In genomic region chr16:82108101-82108500, GRCh38 we compare ENCODE assay signal across 17 cellular contexts.
DNase-seq lines count a peak whose midpoint lies in the region; ATAC-seq and TF ChIP-seq lines count a peak whose summit lies in the region.
"Had no signal": no experiment of that assay in that cellular context is flagged by ENCODE, and none has a peak within 500 bp of the region (broad histone marks: within the 10 kb centered on the region; RNA-seq: fewer than 3 reads in every experiment).

No MANE protein-coding gene starts in this region.

- H4K8ac ChIP-seq in mesenchymal stem cell (ENCODE audit: low read length) = no peak overlapping the region

- no peak overlapping the region for H3K23ac ChIP-seq in mesenchymal stem cell (ENCODE audit: low read length in 2 of 2)

- no peak overlapping the region for H2BK15ac ChIP-seq in mesenchymal stem cell (ENCODE audit: low read depth, poor library complexity, severe bottlenecking)

- H3K4me3 Mint-ChIP-seq in stimulated activated naive CD8-positive, alpha-beta T cell treated with anti-CD3 and anti-CD28 coated beads, Interleukin-15, Interleukin-2, amounts not matched to agents 100 ng/mL and 50 ng/mL, for 24 hours = no peak overlapping the region
- H3K4me3 Mint-ChIP-seq in stimulated activated naive CD8-positive, alpha-beta T cell treated with anti-CD3 and anti-CD28 coated beads, Interleukin-15, amount 100 ng/mL, for 72 hours = no peak overlapping the region
- H3K4me3 Mint-ChIP-seq: CD4-positive, alpha-beta T cell had no signal

- no peaks in the 10 kb centered on the region for H3K27me3 Mint-ChIP-seq in stimulated activated naive CD8-positive, alpha-beta T cell treated with anti-CD3 and anti-CD28 coated beads, Interleukin-15, Interleukin-2, amounts not matched to agents 100 ng/mL and 50 ng/mL, for 24 hours
- peaks cover 9% of the 10 kb centered on the region for H3K27me3 Mint-ChIP-seq in stimulated activated naive CD8-positive, alpha-beta T cell treated with anti-CD3 and anti-CD28 coated beads, Interleukin-15, amount 100 ng/mL, for 72 hours
- H3K27me3 Mint-ChIP-seq: CD4-positive, alpha-beta T cell had no signal

- H2AFZ ChIP-seq in mesenchymal stem cell (ENCODE audit: low read depth, low read length) = no peak overlapping the region
- H2AFZ ChIP-seq: GM23248 had no signal

- no peak overlapping the region for H2AK5ac ChIP-seq in mesenchymal stem cell (ENCODE audit: low read length, severe bottlenecking)

- H3K4me3 ChIP-seq in WERI-Rb-1 (ENCODE audit: low read depth, low read length) = no peak overlapping the region
- no peak overlapping the region for H3K4me3 ChIP-seq in mesenchymal stem cell (ENCODE audit: insufficient read depth in 1 of 2, low read depth in 1 of 2, low read length in 2 of 2)
- H3K4me3 ChIP-seq: GM12878, GM23248, K562 had no signal

- ATAC-seq in stimulated activated naive CD8-positive, alpha-beta T cell treated with anti-CD3 and anti-CD28 coated beads, Interleukin-15, amount 100 ng/mL, for 72 hours = no peak
- ATAC-seq: GM12878, K562 had no signal

- H3K4ac ChIP-seq in mesenchymal stem cell (ENCODE audit: low read depth in 1 of 2, low read length in 2 of 2) = no peak overlapping the region

- no peak overlapping the region for H3K14ac ChIP-seq in mesenchymal stem cell (ENCODE audit: low read length in 2 of 2)

- no peak overlapping the region for H2BK12ac ChIP-seq in mesenchymal stem cell (ENCODE audit: low read length in 2 of 2)

- H3K27ac Mint-ChIP-seq in stimulated activated naive CD8-positive, alpha-beta T cell treated with anti-CD3 and anti-CD28 coated beads, Interleukin-15, Interleukin-2, amounts not matched to agents 100 ng/mL and 50 ng/mL, for 24 hours = peak overlapping the region; percentile 14
- no peak overlapping the region for H3K27ac Mint-ChIP-seq in stimulated activated naive CD8-positive, alpha-beta T cell treated with anti-CD3 and anti-CD28 coated beads, Interleukin-15, amount 100 ng/mL, for 72 hours
- H3K27ac Mint-ChIP-seq: CD4-positive, alpha-beta T cell had no signal

- no peaks in the 10 kb centered on the region for H3K79me1 ChIP-seq in mesenchymal stem cell (replicated peaks; ENCODE audit: low read length, poor library complexity, severe bottlenecking)

- no peak overlapping the region for H3K18ac ChIP-seq in mesenchymal stem cell (ENCODE audit: low read depth in 1 of 2, low read length in 2 of 2)

- no peak for DNase-seq in stimulated activated naive CD8-positive, alpha-beta T cell treated with anti-CD3 and anti-CD28 coated beads, Interleukin-15, amount 100 ng/mL, for 72 hours
- DNase-seq in NCI-H524 (lab: John Stamatoyannopoulos, UW) (peak; percentile 87 to 93), WERI-Rb-1 (peak; percentile 44), anterior cingulate cortex (lab: John Stamatoyannopoulos, UW) (no peak), EL (no peak), mesenchymal stem cell (no peak)
- DNase-seq: ACHN; CD4-positive, alpha-beta T cell; DMS79 treated with DMSO at 0.1 percent for 48 hours; HCEC 1CT; IMR-90 had no signal

- no peak overlapping the region for H3K4me2 ChIP-seq in mesenchymal stem cell (ENCODE audit: low read length, poor library complexity, severe bottlenecking)

- no peak overlapping the region for H3K9ac ChIP-seq in mesenchymal stem cell (ENCODE audit: low read length)
- H3K9ac ChIP-seq: GM23248 had no signal

- no peaks in the 10 kb centered on the region for H3K27me3 ChIP-seq in WERI-Rb-1 (ENCODE audit: insufficient read depth, low read depth, severe bottlenecking)
- peaks cover 0 to 3% of the 10 kb centered on the region in 2 experiments for H3K27me3 ChIP-seq in mesenchymal stem cell (ENCODE audit: control insufficient read depth in 1 of 2, insufficient read depth in 1 of 2, low read length in 2 of 2)

- WGBS in mesenchymal stem cell = 100% methylated on average over 1 of the region's 2 CpGs

- peaks cover 13% of the 10 kb centered on the region for H3K4me1 Mint-ChIP-seq in stimulated activated naive CD8-positive, alpha-beta T cell treated with anti-CD3 and anti-CD28 coated beads, Interleukin-15, Interleukin-2, amounts not matched to agents 100 ng/mL and 50 ng/mL, for 24 hours (ENCODE audit: low read depth)
- peaks cover 11% of the 10 kb centered on the region for H3K4me1 Mint-ChIP-seq in stimulated activated naive CD8-positive, alpha-beta T cell treated with anti-CD3 and anti-CD28 coated beads, Interleukin-15, amount 100 ng/mL, for 72 hours

- H4K91ac ChIP-seq in mesenchymal stem cell (ENCODE audit: low read length) = no peak overlapping the region

- H2BK120ac ChIP-seq in mesenchymal stem cell (ENCODE audit: low read depth, low read length) = no peak overlapping the region

- TF ChIP-seq CTCF in WERI-Rb-1 (IDR thresholded peaks at IDR 0.05; ENCODE audit: low read depth, low read length) = no peak

- H3K9me3 ChIP-seq in WERI-Rb-1 (ENCODE audit: severe bottlenecking) (no peaks in the 10 kb centered on the region), mesenchymal stem cell (ENCODE audit: control insufficient read depth, low read length) (no peaks in the 10 kb centered on the region)

- no peaks in the 10 kb centered on the region for H3K9me3 Mint-ChIP-seq in stimulated activated naive CD8-positive, alpha-beta T cell treated with anti-CD3 and anti-CD28 coated beads, Interleukin-15, Interleukin-2, amounts not matched to agents 100 ng/mL and 50 ng/mL, for 24 hours
- H3K9me3 Mint-ChIP-seq in stimulated activated naive CD8-positive, alpha-beta T cell treated with anti-CD3 and anti-CD28 coated beads, Interleukin-15, amount 100 ng/mL, for 72 hours = no peaks in the 10 kb centered on the region
- H3K9me3 Mint-ChIP-seq: CD4-positive, alpha-beta T cell had no signal

- H3K27ac ChIP-seq in WERI-Rb-1 (peak overlapping the region; percentile 45), mesenchymal stem cell (ENCODE audit: low read length, poor library complexity, severe bottlenecking) (no peak overlapping the region)
- H3K27ac ChIP-seq: C4-2B, GM23248, HL-60 had no signal

- H3K36me3 ChIP-seq in WERI-Rb-1 (no peaks in the 10 kb centered on the region), mesenchymal stem cell (ENCODE audit: control insufficient read depth in 1 of 2, insufficient read depth in 2 of 2, low read depth in 1 of 2, low read length in 2 of 2) (no peaks in the 10 kb centered on the region)

- no peak overlapping the region for H2BK5ac ChIP-seq in mesenchymal stem cell (ENCODE audit: low read depth, low read length, poor library complexity, severe bottlenecking)

- H3K4me1 ChIP-seq in mesenchymal stem cell (ENCODE audit: control insufficient read depth, insufficient read depth, low read depth, low read length) = no peaks in the 10 kb centered on the region

- no peaks in the 10 kb centered on the region for H3K36me3 Mint-ChIP-seq in stimulated activated naive CD8-positive, alpha-beta T cell treated with anti-CD3 and anti-CD28 coated beads, Interleukin-15, Interleukin-2, amounts not matched to agents 100 ng/mL and 50 ng/mL, for 24 hours (ENCODE audit: low read depth)

Comparison
In these comparisons a context has a peak if more than half of its experiments do, and no peak if none do; other contexts are left out.
1. DNase-seq: peak in NCI-H524 (2 of 2) and WERI-Rb-1 (single experiment); none in stimulated activated naive CD8-positive, alpha-beta T cell treated with anti-CD3 and anti-CD28 coated beads, Interleukin-15, amount 100 ng/mL, for 72 hours (0 of 2), anterior cingulate cortex (0 of 58), EL (single experiment) and mesenchymal stem cell (single experiment).